Comparison of ENCODE assay signal across 1 cellular context in genomic region chr3:57958642-57959406, GRCh38.
A peak's percentile ranks its signal among the peaks of the same experiment; 100 is the strongest.
TF ChIP-seq lines count a peak whose summit lies in the region.

No MANE protein-coding gene starts in this region.

TF ChIP-seq in K562, 482 proteins besides CTCF, POLR2A, EP300 and RAD21 (continued from another document and continues in another):
- TF ChIP-seq, protein P1, sequence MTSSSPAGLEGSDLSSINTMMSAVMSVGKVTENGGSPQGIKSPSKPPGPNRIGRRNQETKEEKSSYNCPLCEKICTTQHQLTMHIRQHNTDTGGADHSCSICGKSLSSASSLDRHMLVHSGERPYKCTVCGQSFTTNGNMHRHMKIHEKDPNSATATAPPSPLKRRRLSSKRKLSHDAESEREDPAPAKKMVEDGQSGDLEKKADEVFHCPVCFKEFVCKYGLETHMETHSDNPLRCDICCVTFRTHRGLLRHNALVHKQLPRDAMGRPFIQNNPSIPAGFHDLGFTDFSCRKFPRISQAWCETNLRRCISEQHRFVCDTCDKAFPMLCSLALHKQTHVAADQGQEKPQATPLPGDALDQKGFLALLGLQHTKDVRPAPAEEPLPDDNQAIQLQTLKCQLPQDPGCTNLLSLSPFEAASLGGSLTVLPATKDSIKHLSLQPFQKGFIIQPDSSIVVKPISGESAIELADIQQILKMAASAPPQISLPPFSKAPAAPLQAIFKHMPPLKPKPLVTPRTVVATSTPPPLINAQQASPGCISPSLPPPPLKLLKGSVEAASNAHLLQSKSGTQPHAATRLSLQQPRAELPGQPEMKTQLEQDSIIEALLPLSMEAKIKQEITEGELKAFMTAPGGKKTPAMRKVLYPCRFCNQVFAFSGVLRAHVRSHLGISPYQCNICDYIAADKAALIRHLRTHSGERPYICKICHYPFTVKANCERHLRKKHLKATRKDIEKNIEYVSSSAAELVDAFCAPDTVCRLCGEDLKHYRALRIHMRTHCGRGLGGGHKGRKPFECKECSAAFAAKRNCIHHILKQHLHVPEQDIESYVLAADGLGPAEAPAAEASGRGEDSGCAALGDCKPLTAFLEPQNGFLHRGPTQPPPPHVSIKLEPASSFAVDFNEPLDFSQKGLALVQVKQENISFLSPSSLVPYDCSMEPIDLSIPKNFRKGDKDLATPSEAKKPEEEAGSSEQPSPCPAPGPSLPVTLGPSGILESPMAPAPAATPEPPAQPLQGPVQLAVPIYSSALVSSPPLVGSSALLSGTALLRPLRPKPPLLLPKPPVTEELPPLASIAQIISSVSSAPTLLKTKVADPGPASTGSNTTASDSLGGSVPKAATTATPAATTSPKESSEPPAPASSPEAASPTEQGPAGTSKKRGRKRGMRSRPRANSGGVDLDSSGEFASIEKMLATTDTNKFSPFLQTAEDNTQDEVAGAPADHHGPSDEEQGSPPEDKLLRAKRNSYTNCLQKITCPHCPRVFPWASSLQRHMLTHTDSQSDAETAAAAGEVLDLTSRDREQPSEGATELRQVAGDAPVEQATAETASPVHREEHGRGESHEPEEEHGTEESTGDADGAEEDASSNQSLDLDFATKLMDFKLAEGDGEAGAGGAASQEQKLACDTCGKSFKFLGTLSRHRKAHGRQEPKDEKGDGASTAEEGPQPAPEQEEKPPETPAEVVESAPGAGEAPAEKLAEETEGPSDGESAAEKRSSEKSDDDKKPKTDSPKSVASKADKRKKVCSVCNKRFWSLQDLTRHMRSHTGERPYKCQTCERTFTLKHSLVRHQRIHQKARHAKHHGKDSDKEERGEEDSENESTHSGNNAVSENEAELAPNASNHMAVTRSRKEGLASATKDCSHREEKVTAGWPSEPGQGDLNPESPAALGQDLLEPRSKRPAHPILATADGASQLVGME (CRISPR knock-in tag; IDR thresholded peaks at IDR 0.05) = no peak
- TF ChIP-seq ZNF583 (CRISPR knock-in tag; IDR thresholded peaks at IDR 0.05) (0 out of 2 replicates have a peak, but pooled peaks have one; percentile 16), ZNF511 (CRISPR knock-in tag; IDR thresholded peaks at IDR 0.05) (no peak), ZNF551 (CRISPR knock-in tag; IDR thresholded peaks at IDR 0.05) (no peak), TEAD4 (IDR thresholded peaks at IDR 0.05; ENCODE audit: low read length) (no peak), TEAD4 (CRISPR knock-in tag; IDR thresholded peaks at IDR 0.05; ENCODE audit: borderline replicate concordance) (no peak), NCOA6 (IDR thresholded peaks at IDR 0.05) (no peak), ZNF785 (CRISPR knock-in tag; IDR thresholded peaks at IDR 0.05) (no peak), SIN3B (IDR thresholded peaks at IDR 0.05; ENCODE audit: low read depth) (no peak), CREB1 (IDR thresholded peaks at IDR 0.05) (no peak), CREB1 (CRISPR knock-in tag; IDR thresholded peaks at IDR 0.05) (no peak), RAD51 (IDR thresholded peaks at IDR 0.05; ENCODE audit: borderline replicate concordance, low read depth) (no peak), MAFK (IDR thresholded peaks at IDR 0.05; ENCODE audit: low read length) (no peak), SMAD2 (IDR thresholded peaks at IDR 0.05; ENCODE audit: low read depth, low read length) (no peak), NFE2 (IDR thresholded peaks at IDR 0.05; ENCODE audit: low read depth) (no peak), PML (IDR thresholded peaks at IDR 0.05; ENCODE audit: low read length) (no peak), ZNF57 (CRISPR knock-in tag; IDR thresholded peaks at IDR 0.05) (no peak), ZNF134 (CRISPR knock-in tag; conservative IDR thresholded peaks at IDR 0.05) (no peak), L3MBTL2 (IDR thresholded peaks at IDR 0.05) (no peak), NFXL1 (CRISPR knock-in tag; IDR thresholded peaks at IDR 0.05) (no peak), NR2C1 (IDR thresholded peaks at IDR 0.05) (no peak), NR2C1 (tag; IDR thresholded peaks at IDR 0.05) (0 out of 2 replicates have a peak, but pooled peaks have one; percentile 12), ZC3H4 (CRISPR knock-in tag; IDR thresholded peaks at IDR 0.05; ENCODE audit: borderline replicate concordance) (no peak), ZNF436 (CRISPR knock-in tag; IDR thresholded peaks at IDR 0.05) (no peak), KDM4B (IDR thresholded peaks at IDR 0.05; ENCODE audit: borderline replicate concordance in 2 of 2, low read depth in 1 of 2) (no peak), TFAP4 (CRISPR knock-in tag; IDR thresholded peaks at IDR 0.05; ENCODE audit: borderline replicate concordance) (peak; percentile 84; the same call in 1 of the 2 replicates), ZNF778 (CRISPR knock-in tag; IDR thresholded peaks at IDR 0.05) (no peak), ARID3A (IDR thresholded peaks at IDR 0.05; ENCODE audit: borderline replicate concordance, low read depth, low read length) (no peak), ERF (CRISPR knock-in tag; IDR thresholded peaks at IDR 0.05) (no peak), MYC (IDR thresholded peaks at IDR 0.05; ENCODE audit: low read depth, low read length) (no peak), MYC (CRISPR knock-in tag; IDR thresholded peaks at IDR 0.05; ENCODE audit: borderline replicate concordance, low read depth) (no peak), MAFG (tag; conservative IDR thresholded peaks at IDR 0.05) (no peak), GABPB1 (CRISPR knock-in tag; IDR thresholded peaks at IDR 0.05) (no peak), ZNF224 (CRISPR knock-in tag; IDR thresholded peaks at IDR 0.05) (no peak), ZNF75A (CRISPR knock-in tag; IDR thresholded peaks at IDR 0.05) (no peak), FOXM1 (IDR thresholded peaks at IDR 0.05; ENCODE audit: low read depth) (no peak), FOXM1 (CRISPR knock-in tag; IDR thresholded peaks at IDR 0.05; ENCODE audit: low read depth) (no peak), HSF4 (CRISPR knock-in tag; IDR thresholded peaks at IDR 0.05; ENCODE audit: borderline replicate concordance) (no peak), TAF9B (IDR thresholded peaks at IDR 0.05; ENCODE audit: partially characterized antibody) (no peak), ZNF584 (CRISPR knock-in tag; IDR thresholded peaks at IDR 0.05; ENCODE audit: low read depth) (0 out of 2 replicates have a peak, but pooled peaks have one; percentile 38), DLX4 (CRISPR knock-in tag; IDR thresholded peaks at IDR 0.05) (no peak), RNF2 (IDR thresholded peaks at IDR 0.05) (peak; percentile 50; the same call in 1 of the 2 replicates), HINFP (tag; conservative IDR thresholded peaks at IDR 0.05; ENCODE audit: low read depth) (no peak), FOSL1 (tag; conservative IDR thresholded peaks at IDR 0.05) (peak; percentile 50; the same call in 1 of the 2 replicates)
- TF ChIP-seq, protein P2, sequence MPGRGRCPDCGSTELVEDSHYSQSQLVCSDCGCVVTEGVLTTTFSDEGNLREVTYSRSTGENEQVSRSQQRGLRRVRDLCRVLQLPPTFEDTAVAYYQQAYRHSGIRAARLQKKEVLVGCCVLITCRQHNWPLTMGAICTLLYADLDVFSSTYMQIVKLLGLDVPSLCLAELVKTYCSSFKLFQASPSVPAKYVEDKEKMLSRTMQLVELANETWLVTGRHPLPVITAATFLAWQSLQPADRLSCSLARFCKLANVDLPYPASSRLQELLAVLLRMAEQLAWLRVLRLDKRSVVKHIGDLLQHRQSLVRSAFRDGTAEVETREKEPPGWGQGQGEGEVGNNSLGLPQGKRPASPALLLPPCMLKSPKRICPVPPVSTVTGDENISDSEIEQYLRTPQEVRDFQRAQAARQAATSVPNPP (IDR thresholded peaks at IDR 0.05; ENCODE audit: borderline replicate concordance, insufficient read depth, insufficient read length) = no peak
- TF ChIP-seq, protein P3, sequence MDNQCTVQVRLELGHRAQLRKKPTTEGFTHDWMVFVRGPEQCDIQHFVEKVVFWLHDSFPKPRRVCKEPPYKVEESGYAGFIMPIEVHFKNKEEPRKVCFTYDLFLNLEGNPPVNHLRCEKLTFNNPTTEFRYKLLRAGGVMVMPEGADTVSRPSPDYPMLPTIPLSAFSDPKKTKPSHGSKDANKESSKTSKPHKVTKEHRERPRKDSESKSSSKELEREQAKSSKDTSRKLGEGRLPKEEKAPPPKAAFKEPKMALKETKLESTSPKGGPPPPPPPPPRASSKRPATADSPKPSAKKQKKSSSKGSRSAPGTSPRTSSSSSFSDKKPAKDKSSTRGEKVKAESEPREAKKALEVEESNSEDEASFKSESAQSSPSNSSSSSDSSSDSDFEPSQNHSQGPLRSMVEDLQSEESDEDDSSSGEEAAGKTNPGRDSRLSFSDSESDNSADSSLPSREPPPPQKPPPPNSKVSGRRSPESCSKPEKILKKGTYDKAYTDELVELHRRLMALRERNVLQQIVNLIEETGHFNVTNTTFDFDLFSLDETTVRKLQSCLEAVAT (IDR thresholded peaks at IDR 0.05) = no peak
- TF ChIP-seq, protein P4, sequence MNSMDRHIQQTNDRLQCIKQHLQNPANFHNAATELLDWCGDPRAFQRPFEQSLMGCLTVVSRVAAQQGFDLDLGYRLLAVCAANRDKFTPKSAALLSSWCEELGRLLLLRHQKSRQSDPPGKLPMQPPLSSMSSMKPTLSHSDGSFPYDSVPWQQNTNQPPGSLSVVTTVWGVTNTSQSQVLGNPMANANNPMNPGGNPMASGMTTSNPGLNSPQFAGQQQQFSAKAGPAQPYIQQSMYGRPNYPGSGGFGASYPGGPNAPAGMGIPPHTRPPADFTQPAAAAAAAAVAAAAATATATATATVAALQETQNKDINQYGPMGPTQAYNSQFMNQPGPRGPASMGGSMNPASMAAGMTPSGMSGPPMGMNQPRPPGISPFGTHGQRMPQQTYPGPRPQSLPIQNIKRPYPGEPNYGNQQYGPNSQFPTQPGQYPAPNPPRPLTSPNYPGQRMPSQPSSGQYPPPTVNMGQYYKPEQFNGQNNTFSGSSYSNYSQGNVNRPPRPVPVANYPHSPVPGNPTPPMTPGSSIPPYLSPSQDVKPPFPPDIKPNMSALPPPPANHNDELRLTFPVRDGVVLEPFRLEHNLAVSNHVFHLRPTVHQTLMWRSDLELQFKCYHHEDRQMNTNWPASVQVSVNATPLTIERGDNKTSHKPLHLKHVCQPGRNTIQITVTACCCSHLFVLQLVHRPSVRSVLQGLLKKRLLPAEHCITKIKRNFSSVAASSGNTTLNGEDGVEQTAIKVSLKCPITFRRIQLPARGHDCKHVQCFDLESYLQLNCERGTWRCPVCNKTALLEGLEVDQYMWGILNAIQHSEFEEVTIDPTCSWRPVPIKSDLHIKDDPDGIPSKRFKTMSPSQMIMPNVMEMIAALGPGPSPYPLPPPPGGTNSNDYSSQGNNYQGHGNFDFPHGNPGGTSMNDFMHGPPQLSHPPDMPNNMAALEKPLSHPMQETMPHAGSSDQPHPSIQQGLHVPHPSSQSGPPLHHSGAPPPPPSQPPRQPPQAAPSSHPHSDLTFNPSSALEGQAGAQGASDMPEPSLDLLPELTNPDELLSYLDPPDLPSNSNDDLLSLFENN (IDR thresholded peaks at IDR 0.05; ENCODE audit: low read depth in 2 of 2, low read length in 2 of 2) = no peak
- TF ChIP-seq, protein P5, sequence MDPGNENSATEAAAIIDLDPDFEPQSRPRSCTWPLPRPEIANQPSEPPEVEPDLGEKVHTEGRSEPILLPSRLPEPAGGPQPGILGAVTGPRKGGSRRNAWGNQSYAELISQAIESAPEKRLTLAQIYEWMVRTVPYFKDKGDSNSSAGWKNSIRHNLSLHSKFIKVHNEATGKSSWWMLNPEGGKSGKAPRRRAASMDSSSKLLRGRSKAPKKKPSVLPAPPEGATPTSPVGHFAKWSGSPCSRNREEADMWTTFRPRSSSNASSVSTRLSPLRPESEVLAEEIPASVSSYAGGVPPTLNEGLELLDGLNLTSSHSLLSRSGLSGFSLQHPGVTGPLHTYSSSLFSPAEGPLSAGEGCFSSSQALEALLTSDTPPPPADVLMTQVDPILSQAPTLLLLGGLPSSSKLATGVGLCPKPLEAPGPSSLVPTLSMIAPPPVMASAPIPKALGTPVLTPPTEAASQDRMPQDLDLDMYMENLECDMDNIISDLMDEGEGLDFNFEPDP (CRISPR knock-in tag; IDR thresholded peaks at IDR 0.05) = no peak
- TF ChIP-seq, protein P6, sequence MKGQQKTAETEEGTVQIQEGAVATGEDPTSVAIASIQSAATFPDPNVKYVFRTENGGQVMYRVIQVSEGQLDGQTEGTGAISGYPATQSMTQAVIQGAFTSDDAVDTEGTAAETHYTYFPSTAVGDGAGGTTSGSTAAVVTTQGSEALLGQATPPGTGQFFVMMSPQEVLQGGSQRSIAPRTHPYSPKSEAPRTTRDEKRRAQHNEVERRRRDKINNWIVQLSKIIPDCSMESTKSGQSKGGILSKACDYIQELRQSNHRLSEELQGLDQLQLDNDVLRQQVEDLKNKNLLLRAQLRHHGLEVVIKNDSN (CRISPR knock-in tag; IDR thresholded peaks at IDR 0.05) = no peak
